9 cellular contexts compared by ENCODE assay signal in the genomic region with DNA sequence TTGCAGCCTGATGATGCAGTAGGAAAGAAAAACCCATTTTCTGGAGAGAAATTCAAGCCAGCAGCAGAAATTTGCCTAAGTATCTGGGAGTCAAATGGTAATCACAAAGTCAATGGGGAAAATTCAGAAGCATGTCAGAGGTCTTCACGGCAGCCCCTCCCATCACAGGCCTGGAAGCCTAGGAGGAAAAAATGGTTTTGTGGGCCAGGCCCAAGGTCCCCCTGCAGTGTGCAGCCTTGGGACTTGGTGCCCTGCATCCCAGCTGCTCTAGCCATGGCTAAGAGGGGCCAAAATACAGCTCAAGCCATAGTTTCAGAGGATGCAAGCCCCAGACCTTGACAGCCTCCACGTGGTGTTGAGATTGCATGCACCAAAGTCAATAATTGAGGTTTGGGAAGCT.
"Had no signal": no experiment of that assay in that cellular context is flagged by ENCODE, and none has a peak within 500 bp of the region (broad histone marks: within the 10 kb centered on the region; RNA-seq: fewer than 3 reads in every experiment).

No MANE protein-coding gene starts in this region.

- H3K27ac ChIP-seq: HL-60, KMS-11 had no signal

- FAIRE-seq: HepG2, HTR-8/SVneo, K562 had no signal

- DNase-seq: IMR-90, Karpas-422, Kasumi-1, KBM-7 had no signal

- ATAC-seq: HepG2, K562 had no signal

- H3K4me3 ChIP-seq: K562 had no signal

- H3K4me2 ChIP-seq: KMS-11 had no signal
